ENCODE assay signal across 17 cellular contexts in the genomic region with DNA sequence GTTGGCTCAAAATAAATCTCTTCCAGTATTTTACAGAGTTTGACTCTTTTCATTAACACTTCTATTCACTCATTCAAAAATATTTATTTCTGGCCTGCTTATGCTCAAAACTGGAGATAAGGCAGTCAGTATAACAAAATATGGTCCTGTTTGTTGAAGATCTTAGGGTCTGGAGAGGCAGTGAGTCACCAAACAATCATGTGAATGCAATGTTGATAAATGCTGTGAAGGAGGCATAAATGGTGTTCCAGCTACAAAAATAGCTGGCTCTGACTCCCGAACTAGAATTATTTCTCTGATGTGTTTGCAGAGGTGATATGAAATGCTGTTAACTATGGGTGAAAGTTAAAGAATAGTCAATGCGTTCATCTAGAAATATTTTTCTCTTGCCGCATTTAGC.
DNase-seq lines count a peak whose midpoint lies in the region; ATAC-seq and TF ChIP-seq lines count a peak whose summit lies in the region.
"Had no signal": no experiment of that assay in that cellular context is flagged by ENCODE, and none has a peak within 500 bp of the region (broad histone marks: within the 10 kb centered on the region; RNA-seq: fewer than 3 reads in every experiment).

No MANE protein-coding gene starts in this region.

- H3K27me3 ChIP-seq in left lung, result no peaks in the 10 kb centered on the region

- H3K9me3 ChIP-seq in left lung, result no peaks in the 10 kb centered on the region

- intact Hi-C loops in left lung (cut with DNase I), result no loop called here

- no peaks in the 10 kb centered on the region for H3K36me3 ChIP-seq in left lung

- H3K4me3 ChIP-seq in AG10803 (ENCODE audit: low read length), result no peak overlapping the region
- H3K4me3 ChIP-seq in choroid plexus epithelial cell (ENCODE audit: low read depth, low read length), result no peak overlapping the region
- no peak overlapping the region for H3K4me3 ChIP-seq in left lung
- H3K4me3 ChIP-seq: K562 had no signal

- TF ChIP-seq CTCF in AG10803 (conservative IDR thresholded peaks at IDR 0.05; ENCODE audit: low read length), result no peak
- TF ChIP-seq CTCF in choroid plexus epithelial cell (conservative IDR thresholded peaks at IDR 0.05; ENCODE audit: low read depth, low read length), result no peak
- TF ChIP-seq CTCF in left lung (IDR thresholded peaks at IDR 0.05), result no peak

- peak; percentile 22 for DNase-seq in AG10803 (ENCODE audit: low read depth)
- peak; percentile 32 for DNase-seq in LoVo (ENCODE audit: low spot score)
- DNase-seq in choroid plexus epithelial cell (ENCODE audit: low read depth), result peak; percentile 78
- DNase-seq in left lung, result no peak
- no peak for DNase-seq in cerebellar nuclear complex (lab: John Stamatoyannopoulos, UW)
- no peak for DNase-seq in stimulated activated CD4-positive, alpha-beta T cell treated with anti-CD3 and anti-CD28 coated beads, Interleukin-1b, Interleukin-23, amount 100 ng/mL, for 48 hours
- DNase-seq in substantia nigra (lab: John Stamatoyannopoulos, UW), result no peak
- DNase-seq: activated CD4-positive, CD25-positive, alpha-beta regulatory T cell treated with anti-CD3 and anti-CD28 coated beads, Interleukin-2, amount 50 U/mL, for 72 hours; activated gamma-delta T cell; aorta; CD4-positive, CD25-positive, alpha-beta regulatory T cell; effector CD4-positive, alpha-beta T cell; H9; NCI-H1105; Right ventricle myocardium superior had no signal

- peaks cover 0 to 6% of the 10 kb centered on the region in 2 donors for H3K4me1 ChIP-seq in left lung

- ATAC-seq in left lung (peak; percentile 72), HG02973 (IDR thresholded peaks at IDR 0.05; ENCODE audit: unreplicated experiment) (no peak)
- ATAC-seq: K562 had no signal

- H3K27ac ChIP-seq in left lung (peak overlapping the region in 1 of 2 donors; percentile 8), substantia nigra (ENCODE audit: low read depth, low read length, poor library complexity, severe bottlenecking) (no peak overlapping the region)

Comparison
In these comparisons a context has a peak if more than half of its experiments do, and no peak if none do; other contexts are left out.
1. DNase-seq: peak in AG10803 (single experiment), LoVo (single experiment) and choroid plexus epithelial cell (single experiment); none in left lung (0 of 2), cerebellar nuclear complex (0 of 2), stimulated activated CD4-positive, alpha-beta T cell treated with anti-CD3 and anti-CD28 coated beads, Interleukin-1b, Interleukin-23, amount 100 ng/mL, for 48 hours (single experiment) and substantia nigra (0 of 49).